18 cellular contexts compared by ENCODE assay signal in the genomic region with DNA sequence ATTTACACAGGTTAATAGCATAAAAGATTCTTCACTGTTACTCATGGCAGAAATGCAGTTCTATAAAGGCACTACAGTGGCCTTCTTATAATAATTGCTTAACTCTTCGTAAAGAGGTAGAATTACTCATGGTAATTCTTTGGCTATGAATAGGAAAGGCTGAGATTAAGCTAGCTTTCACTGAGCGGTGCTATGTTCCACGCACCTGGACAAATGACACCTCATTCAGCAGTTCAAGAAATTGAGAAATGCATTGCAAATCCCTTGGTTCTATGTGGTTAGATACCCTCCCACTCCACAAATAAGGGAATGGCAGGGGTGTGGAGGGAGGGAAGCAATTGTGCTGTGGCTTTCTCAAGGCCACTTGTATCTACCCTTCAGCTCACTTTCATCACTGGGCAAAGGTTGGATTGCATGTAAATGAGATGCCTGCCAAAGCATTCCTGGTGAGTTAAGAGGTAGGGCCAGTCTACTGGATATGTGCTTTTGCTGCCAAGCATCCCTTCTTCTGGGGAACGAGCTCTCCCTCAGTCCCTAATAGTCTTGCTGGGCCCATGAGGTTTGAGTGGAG.
A peak's percentile ranks its signal among the peaks of the same experiment; 100 is the strongest.
DNase-seq lines count a peak whose midpoint lies in the region; ATAC-seq and TF ChIP-seq lines count a peak whose summit lies in the region.
"Had no signal": no experiment of that assay in that cellular context is flagged by ENCODE, and none has a peak within 500 bp of the region (broad histone marks: within the 10 kb centered on the region; RNA-seq: fewer than 3 reads in every experiment).

No MANE protein-coding gene starts in this region.

- intact Hi-C loops in PC-9 (cut with micrococcal nuclease; ENCODE audit: unreplicated experiment) (no loop called here), sigmoid colon (cut with DNase I) (no loop called here)

- H3K9me2 ChIP-seq in PC-9 (ENCODE audit: insufficient read depth), result no peaks in the 10 kb centered on the region

- no peak for TF ChIP-seq EP300 in sigmoid colon (IDR thresholded peaks at IDR 0.05)

- H3F3A ChIP-seq in PC-9 (ENCODE audit: insufficient read depth, low read depth), result peaks cover 8% of the 10 kb centered on the region; the same call in 1 of the 2 replicates

- no peaks in the 10 kb centered on the region for H4K20me1 ChIP-seq in PC-9 (ENCODE audit: insufficient read depth)

- H3K4me3 ChIP-seq in HEK293 (ENCODE audit: low read depth, low read length), result no peak overlapping the region
- H3K4me3 ChIP-seq in PC-9, result no peak overlapping the region
- no peak overlapping the region for H3K4me3 ChIP-seq in sigmoid colon
- H3K4me3 ChIP-seq: K562, Peyer's patch had no signal

- CTCF ChIA-PET in HEK293 (lab: Yijun Ruan, JAX) (interaction anchor here (0.6 to 1.1 kb wide), 2 partner anchors 24 to 50 kb away, joined by 3 read pairs; no protein-coding TSS in a partner anchor), PC-9 (lab: Charles Lee) (no interaction called here)

- H3K9me3 ChIP-seq in HEK293 (ENCODE audit: control insufficient read depth, insufficient read depth, low read depth, low read length) (no peaks in the 10 kb centered on the region), PC-9 (ENCODE audit: insufficient read depth, low read depth) (no peaks in the 10 kb centered on the region), sigmoid colon (no peaks in the 10 kb centered on the region)
- H3K9me3 ChIP-seq: Peyer's patch had no signal

- 47 to 73% methylated on average over 4 of the region's 4 CpGs for WGBS in sigmoid colon, 2 donors

- no peaks in the 10 kb centered on the region for H3K79me2 ChIP-seq in PC-9 (ENCODE audit: low read depth)

- H2AFZ ChIP-seq in PC-9, result no peak overlapping the region

- BruUV-seq in PC-9 (replicated peaks; lab: Mats Ljungman, UMichigan), result no TSS peak

- no peak for TF ChIP-seq CTCF in HEK293 (tag by site-specific recombination; IDR thresholded peaks at IDR 0.05)
- no peak for TF ChIP-seq CTCF in PC-9 (conservative IDR thresholded peaks at IDR 0.05)
- TF ChIP-seq CTCF in foreskin keratinocyte (conservative IDR thresholded peaks at IDR 0.05), result no peak
- no peak for TF ChIP-seq CTCF in sigmoid colon (IDR thresholded peaks at IDR 0.05)

- POLR2A ChIA-PET in HEK293 (lab: Yijun Ruan, JAX), result no interaction called here
- POLR2A ChIA-PET in PC-9 (lab: Charles Lee; ENCODE audit: unreplicated experiment), result no interaction called here

- H3K27me3 ChIP-seq in PC-9 (ENCODE audit: insufficient read depth, low read depth), result no peaks in the 10 kb centered on the region
- H3K27me3 ChIP-seq in foreskin keratinocyte, result peaks cover 15% of the 10 kb centered on the region
- no peaks in the 10 kb centered on the region for H3K27me3 ChIP-seq in sigmoid colon
- H3K27me3 ChIP-seq: Peyer's patch had no signal

- ATAC-seq in foreskin keratinocyte, result peak; percentile 14
- ATAC-seq: K562, SK-N-SH treated with all-trans-retinoic acid at 6 μM for 48 hours had no signal

- H3K27ac ChIP-seq in HEK293 (ENCODE audit: extremely low read depth, low read depth, low read length), result no peak overlapping the region
- peak overlapping the region; percentile 26; the same call in 1 of the 2 replicates for H3K27ac ChIP-seq in PC-9
- no peak overlapping the region for H3K27ac ChIP-seq in foreskin keratinocyte
- H3K27ac ChIP-seq in sigmoid colon, result no peak overlapping the region
- H3K27ac ChIP-seq: C4-2B, Peyer's patch had no signal

- no peaks in the 10 kb centered on the region for H3K36me3 ChIP-seq in HEK293 (ENCODE audit: control insufficient read depth in 2 of 2, insufficient read depth in 1 of 2, low read length in 2 of 2)
- no peaks in the 10 kb centered on the region for H3K36me3 ChIP-seq in PC-9 (ENCODE audit: low read depth)
- H3K36me3 ChIP-seq in sigmoid colon, result no peaks in the 10 kb centered on the region
- H3K36me3 ChIP-seq: Peyer's patch had no signal

- no peak for TF ChIP-seq POLR2A in sigmoid colon (IDR thresholded peaks at IDR 0.05)

- peaks cover 10% of the 10 kb centered on the region for H3K4me1 ChIP-seq in HEK293 (ENCODE audit: control insufficient read depth, insufficient read depth, low read length)
- H3K4me1 ChIP-seq in PC-9 (replicated peaks; ENCODE audit: insufficient read depth), result peaks cover 11% of the 10 kb centered on the region
- no peaks in the 10 kb centered on the region for H3K4me1 ChIP-seq in foreskin keratinocyte
- no peaks in the 10 kb centered on the region for H3K4me1 ChIP-seq in sigmoid colon
- H3K4me1 ChIP-seq: Peyer's patch had no signal

- DNase-seq in PC-9, result peak in 1 of 2 experiments; percentile 87
- peak; percentile 6 to 45 for DNase-seq in foreskin keratinocyte
- peak; percentile 47 for DNase-seq in mucosa of gallbladder (ENCODE audit: low spot score)
- no peak for DNase-seq in stimulated activated CD4-positive, alpha-beta T cell treated with anti-CD3 and anti-CD28 coated beads, Interleukin-12 subunit alpha, Interleukin-12 subunit beta, amount 100 ng/mL, for 4 hours
- DNase-seq in epidermal melanocyte (ENCODE audit: insufficient read length, low spot score), result no peak
- DNase-seq in sigmoid colon, result no peak
- no peak for DNase-seq in dermis blood vessel endothelial cell
- DNase-seq: DMS 273 treated with DMSO at 0.1 percent for 48 hours, H7, NCI-H1436 treated with DMSO at 0.1 percent for 48 hours, NCI-H2081, NCI-H524, Peyer's patch, SHP77 had no signal

- H3K4me2 ChIP-seq in PC-9, result no peak overlapping the region; the same call in 1 of the 2 replicates

TF ChIP-seq in HEK293, 187 proteins besides CTCF, POLR2A, EP300 and RAD21:
- TF ChIP-seq ZBTB49 (tag by site-specific recombination; IDR thresholded peaks at IDR 0.05; ENCODE audit: low read depth), result no peak
- TF ChIP-seq KLF17 (tag by site-specific recombination; IDR thresholded peaks at IDR 0.05), result 0 out of 2 replicates have a peak, but pooled peaks have one; percentile 23
- no peak for TF ChIP-seq ZSCAN16 (tag by site-specific recombination; IDR thresholded peaks at IDR 0.05)
- 0 out of 2 replicates have a peak, but pooled peaks have one; percentile 16 for TF ChIP-seq ZFHX2 (tag by site-specific recombination; conservative IDR thresholded peaks at IDR 0.05)

Comparison
In these comparisons a context has a peak if more than half of its experiments do, and no peak if none do; other contexts are left out.
1. DNase-seq: peak in foreskin keratinocyte (2 of 2) and mucosa of gallbladder (single experiment); none in stimulated activated CD4-positive, alpha-beta T cell treated with anti-CD3 and anti-CD28 coated beads, Interleukin-12 subunit alpha, Interleukin-12 subunit beta, amount 100 ng/mL, for 4 hours (single experiment), epidermal melanocyte (single experiment), sigmoid colon (single experiment) and dermis blood vessel endothelial cell (single experiment).